ENCODE assay signal across 21 cellular contexts in genomic region chr4:165787516-165788274, GRCh38.
"Had no signal": no experiment of that assay in that cellular context is flagged by ENCODE, and none has a peak within 500 bp of the region (broad histone marks: within the 10 kb centered on the region; RNA-seq: fewer than 3 reads in every experiment).

No MANE protein-coding gene starts in this region.

- H3K27ac ChIP-seq: hepatocyte, left lung, neural progenitor cell, skin epidermis had no signal

- H3K4me3 Mint-ChIP-seq: activated CD4-positive, alpha-beta T cell treated with anti-CD3 and anti-CD28 coated beads, Interleukin-2, amount 10 ng/mL, durations not matched to agents 24 days and 14 days; activated naive CD4-positive, alpha-beta T cell treated with anti-CD3 and anti-CD28 coated beads, Interleukin-2, amount 10 ng/mL, durations not matched to agents 7 days and 5 days; activated naive CD8-positive, alpha-beta T cell treated with anti-CD3 and anti-CD28 coated beads, Interleukin-2, amount 50 U/mL, for 24 hours; activated T-cell treated with anti-CD3 and anti-CD28 coated beads, Interleukin-2, amount 50 U/mL, for 4 hours; brain; memory B cell; naive thymus-derived CD4-positive, alpha-beta T cell; neural progenitor cell had no signal

- H3K27ac Mint-ChIP-seq: activated CD4-positive, alpha-beta T cell treated with anti-CD3 and anti-CD28 coated beads, Interleukin-2, amount 10 ng/mL, durations not matched to agents 24 days and 14 days; activated naive CD4-positive, alpha-beta T cell treated with anti-CD3 and anti-CD28 coated beads, Interleukin-2, amount 10 ng/mL, durations not matched to agents 7 days and 5 days; activated naive CD8-positive, alpha-beta T cell treated with anti-CD3 and anti-CD28 coated beads, Interleukin-2, amount 50 U/mL, for 24 hours; memory B cell; naive thymus-derived CD4-positive, alpha-beta T cell; neural progenitor cell; progenitor cell of endocrine pancreas had no signal

- ATAC-seq: activated naive CD8-positive, alpha-beta T cell treated with anti-CD3 and anti-CD28 coated beads, Interleukin-2, amount 50 U/mL, for 24 hours; activated T-cell treated with anti-CD3 and anti-CD28 coated beads, Interleukin-2, amount 50 U/mL, for 4 hours; esophagus mucosa; left lung; mucosa of descending colon; naive thymus-derived CD4-positive, alpha-beta T cell; stimulated activated naive CD8-positive, alpha-beta T cell treated with anti-CD3 and anti-CD28 coated beads, Interleukin-15, Interleukin-2, amounts not matched to agents 100 U/mL and 50 U/mL, for 24 hours had no signal

- H3K27me3 Mint-ChIP-seq: activated CD4-positive, alpha-beta T cell treated with anti-CD3 and anti-CD28 coated beads, Interleukin-2, amount 10 ng/mL, durations not matched to agents 24 days and 14 days; activated naive CD4-positive, alpha-beta T cell treated with anti-CD3 and anti-CD28 coated beads, Interleukin-2, amount 10 ng/mL, durations not matched to agents 7 days and 5 days; activated naive CD8-positive, alpha-beta T cell treated with anti-CD3 and anti-CD28 coated beads, Interleukin-2, amount 50 U/mL, for 24 hours; brain; memory B cell; naive thymus-derived CD4-positive, alpha-beta T cell had no signal

- H3K27me3 ChIP-seq: hepatocyte, left lung, neural progenitor cell, tibial artery had no signal

- H3K4me1 ChIP-seq: left lung had no signal

- DNase-seq: activated CD4-positive, alpha-beta T cell treated with anti-CD3 and anti-CD28 coated beads, Interleukin-2, amount 10 ng/mL, durations not matched to agents 24 days and 14 days; activated CD8-positive, alpha-beta memory T cell treated with anti-CD3 and anti-CD28 coated beads, Interleukin-2, amount 50 U/mL, for 4 hours; activated effector memory CD4-positive, alpha-beta T cell treated with Interleukin-2 at 50 U/mL for 16 hours; activated naive CD4-positive, alpha-beta T cell treated with anti-CD3 and anti-CD28 coated beads, Interleukin-2, amount 10 ng/mL, durations not matched to agents 7 days and 5 days; activated naive CD8-positive, alpha-beta T cell treated with anti-CD3 and anti-CD28 coated beads, Interleukin-2, amount 50 U/mL, for 24 hours; activated T-cell treated with anti-CD3 and anti-CD28 coated beads, Interleukin-2, amount 50 U/mL, for 4 hours; anterior cingulate cortex; effector CD4-positive, alpha-beta T cell; left lung; mucosa of descending colon; naive thymus-derived CD4-positive, alpha-beta T cell; stimulated activated naive CD8-positive, alpha-beta T cell treated with anti-CD3 and anti-CD28 coated beads, Interleukin-15, Interleukin-2, amounts not matched to agents 100 U/mL and 50 U/mL, for 24 hours; T1000; tibial artery had no signal

- H3K9me3 Mint-ChIP-seq: activated CD4-positive, alpha-beta T cell treated with anti-CD3 and anti-CD28 coated beads, Interleukin-2, amount 10 ng/mL, durations not matched to agents 24 days and 14 days; activated naive CD4-positive, alpha-beta T cell treated with anti-CD3 and anti-CD28 coated beads, Interleukin-2, amount 10 ng/mL, durations not matched to agents 7 days and 5 days; activated T-cell treated with anti-CD3 and anti-CD28 coated beads, Interleukin-2, amount 50 U/mL, for 4 hours; brain; memory B cell; neural progenitor cell had no signal

- H3K36me3 Mint-ChIP-seq: activated naive CD4-positive, alpha-beta T cell treated with anti-CD3 and anti-CD28 coated beads, Interleukin-2, amount 10 ng/mL, durations not matched to agents 7 days and 5 days; brain; memory B cell; naive thymus-derived CD4-positive, alpha-beta T cell; neural progenitor cell had no signal

- H3K4me3 ChIP-seq: hepatocyte, left lung, mucosa of descending colon, neural progenitor cell, skin epidermis, tibial artery had no signal

- H3K9me3 ChIP-seq: left lung, mucosa of descending colon, tibial artery had no signal

- H3K36me3 ChIP-seq: left lung, neural progenitor cell, tibial artery had no signal

- H3K4me1 Mint-ChIP-seq: activated CD4-positive, alpha-beta T cell treated with anti-CD3 and anti-CD28 coated beads, Interleukin-2, amount 10 ng/mL, durations not matched to agents 24 days and 14 days; activated naive CD4-positive, alpha-beta T cell treated with anti-CD3 and anti-CD28 coated beads, Interleukin-2, amount 10 ng/mL, durations not matched to agents 7 days and 5 days; activated naive CD8-positive, alpha-beta T cell treated with anti-CD3 and anti-CD28 coated beads, Interleukin-2, amount 50 U/mL, for 24 hours; memory B cell; naive thymus-derived CD4-positive, alpha-beta T cell had no signal
